Comparison of ENCODE assay signal across 9 cellular contexts in the genomic region with DNA sequence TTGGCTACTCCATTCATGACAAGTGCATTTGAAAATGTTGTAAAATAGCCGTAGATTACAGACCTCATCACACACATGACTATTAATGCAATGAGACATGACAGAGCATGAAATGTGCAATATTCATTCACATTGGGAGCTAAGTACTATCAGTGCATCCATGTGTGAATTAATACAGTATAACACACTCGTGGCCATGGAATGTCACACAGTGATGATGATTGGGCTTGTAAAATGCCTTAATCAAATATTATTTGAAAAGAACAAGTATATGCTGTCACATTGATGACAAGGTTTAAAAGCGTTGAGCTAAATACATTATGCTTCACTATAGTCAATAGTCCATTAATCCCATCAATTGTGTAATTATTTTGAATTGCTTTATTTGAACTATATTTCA.
"Had no signal": no experiment of that assay in that cellular context is flagged by ENCODE, and none has a peak within 500 bp of the region (broad histone marks: within the 10 kb centered on the region; RNA-seq: fewer than 3 reads in every experiment).

No MANE protein-coding gene starts in this region.

- H3K9ac ChIP-seq: GM23248 had no signal

- H2AFZ ChIP-seq: GM23248 had no signal

- H3K4me3 Mint-ChIP-seq: HFFc6 had no signal

- H3K36me3 ChIP-seq: HAP-1 had no signal

- DNase-seq: GM23248, GOT3, H7, HFFc6, IMR-90 had no signal

- H3K27ac ChIP-seq: GM23248 had no signal

- H3K27ac Mint-ChIP-seq: HFFc6 had no signal

- H3K9me3 ChIP-seq: HAP-1 had no signal

- FAIRE-seq: HTR-8/SVneo, K562 had no signal

- H3K4me3 ChIP-seq: GM23248, HAP-1, K562 had no signal

- ATAC-seq: HCT116, K562 had no signal
